Comparison of ENCODE assay signal across 8 cellular contexts in the genomic region with DNA sequence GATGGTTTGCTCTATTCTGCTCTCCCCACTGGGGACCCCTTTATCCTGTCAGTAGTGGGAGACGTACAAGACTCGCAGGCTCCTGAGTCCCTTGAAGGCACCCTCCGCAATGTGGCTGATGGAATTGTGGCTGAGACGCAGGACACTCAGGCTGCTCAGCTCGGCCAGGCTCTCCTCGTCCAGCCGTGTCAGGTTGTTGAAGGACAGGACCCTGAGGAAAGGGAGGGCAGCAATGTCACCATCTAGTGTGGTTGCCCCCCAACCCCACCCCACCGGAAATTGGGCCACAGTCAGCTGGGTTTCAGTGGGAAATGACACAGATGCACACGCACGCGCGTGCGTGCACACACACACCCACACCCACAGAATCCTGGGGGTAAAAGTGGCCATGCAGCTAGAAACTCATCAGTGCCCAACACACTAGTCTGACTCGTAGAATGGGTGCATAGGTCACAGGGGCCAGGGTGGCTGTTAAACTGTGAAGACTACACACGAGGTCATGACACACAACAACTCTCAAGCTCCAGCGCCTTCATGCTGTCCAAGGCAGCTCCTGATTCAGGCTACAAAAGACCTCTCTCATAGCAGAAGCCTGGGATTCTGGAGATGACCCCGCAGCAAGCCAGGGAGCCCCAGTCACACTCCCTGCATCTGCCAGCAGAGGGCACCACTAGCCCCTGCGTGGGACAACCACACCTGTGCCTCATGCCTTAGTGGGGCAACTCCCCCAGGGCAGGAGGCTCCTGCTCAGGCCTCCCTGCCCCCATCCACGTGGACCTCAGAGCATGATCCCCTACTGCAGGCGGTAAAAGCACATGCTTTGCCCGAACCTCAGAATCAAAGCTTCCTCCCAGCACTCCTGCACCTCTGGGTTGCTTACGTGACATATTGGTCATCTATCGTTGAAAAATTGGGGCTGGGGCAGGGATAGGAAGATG.
DNase-seq lines count a peak whose midpoint lies in the region; ATAC-seq, FAIRE-seq and TF ChIP-seq lines count a peak whose summit lies in the region.

No MANE protein-coding gene starts in this region.

- H3K4me3 ChIP-seq in SJCRH30 (no peak overlapping the region), heart left ventricle (no peak overlapping the region)

- H3K4me1 Mint-ChIP-seq in activated naive CD4-positive, alpha-beta T cell treated with anti-CD3 and anti-CD28 coated beads, Interleukin-2, amount 10 ng/mL, durations not matched to agents 7 days and 5 days = no peaks in the 10 kb centered on the region

- DNase-seq in GM12891 (ENCODE audit: insufficient read length, low spot score) (peak; percentile 89), SJCRH30 (peak; percentile 39 to 67), heart left ventricle (peak; percentile 71 to 87 (median 77)), renal cortical epithelial cell (ENCODE audit: low read depth) (peak; percentile 25), NCI-H226 (no peak)
- DNase-seq in activated naive CD4-positive, alpha-beta T cell treated with anti-CD3 and anti-CD28 coated beads, Interleukin-2, amount 10 ng/mL, durations not matched to agents 7 days and 5 days = peak; percentile 83

- peak; percentile 92 for TF ChIP-seq CTCF in 22Rv1 (IDR thresholded peaks at IDR 0.05)
- TF ChIP-seq CTCF in heart left ventricle (IDR thresholded peaks at IDR 0.05) = peak; percentile 89 to 96 (median 93)

- ATAC-seq in HG02870 (IDR thresholded peaks at IDR 0.05; ENCODE audit: unreplicated experiment) (peak; percentile 93), heart left ventricle (peak in 3 of 4 donors; percentile 48 to 57 (median 57))

- no peaks in the 10 kb centered on the region for H3K4me1 ChIP-seq in SJCRH30
- H3K4me1 ChIP-seq in heart left ventricle = peaks cover 4 to 90% (median 48%) of the 10 kb centered on the region in 12 donors

- H3K36me3 Mint-ChIP-seq in activated naive CD4-positive, alpha-beta T cell treated with anti-CD3 and anti-CD28 coated beads, Interleukin-2, amount 10 ng/mL, durations not matched to agents 7 days and 5 days = peaks cover 37% of the 10 kb centered on the region

- no peaks in the 10 kb centered on the region for H3K27me3 Mint-ChIP-seq in activated naive CD4-positive, alpha-beta T cell treated with anti-CD3 and anti-CD28 coated beads, Interleukin-2, amount 10 ng/mL, durations not matched to agents 7 days and 5 days

- H3K27ac Mint-ChIP-seq in activated naive CD4-positive, alpha-beta T cell treated with anti-CD3 and anti-CD28 coated beads, Interleukin-2, amount 10 ng/mL, durations not matched to agents 7 days and 5 days = no peak overlapping the region

- H3K36me3 ChIP-seq in SJCRH30 (no peaks in the 10 kb centered on the region), heart left ventricle (peaks cover 0 to 93% (median 62%) of the 10 kb centered on the region in 9 donors)

- TF ChIP-seq POLR2A in GM12891 (IDR thresholded peaks at IDR 0.05; ENCODE audit: low read depth, low read length) (no peak), heart left ventricle (IDR thresholded peaks at IDR 0.05) (no peak)

- FAIRE-seq in GM12891 (lab: Jason Lieb, UNC) = peak; percentile 84

- CTCF ChIA-PET in activated naive CD4-positive, alpha-beta T cell treated with anti-CD3 and anti-CD28 coated beads, Interleukin-2, amount 10 ng/mL, durations not matched to agents 7 days and 5 days (lab: Charles Lee) = interaction anchor here (0.7 to 5.0 kb wide), 38 partner anchors 10 to 423 kb away, joined by 3 to 46 read pairs (median 4); no protein-coding TSS in a partner anchor

- 64 to 73% (median 66%) methylated on average over 15 to 23 of the region's 23 CpGs for WGBS in heart left ventricle, 4 donors

- H3K27ac ChIP-seq in 22Rv1 (no peak overlapping the region), SJCRH30 (no peak overlapping the region), heart left ventricle (peak overlapping the region in 8 of 12 donors; percentile 24 to 82 (median 72))

- H3K27me3 ChIP-seq in SJCRH30 (no peaks in the 10 kb centered on the region), heart left ventricle (no peaks in the 10 kb centered on the region)

- no peaks in the 10 kb centered on the region for H3K9me3 Mint-ChIP-seq in activated naive CD4-positive, alpha-beta T cell treated with anti-CD3 and anti-CD28 coated beads, Interleukin-2, amount 10 ng/mL, durations not matched to agents 7 days and 5 days

- intact Hi-C loops in heart left ventricle (cut with DNase I) = loop anchor here (1.0 to 10.0 kb wide), 7 partner anchors 90 to 410 kb away; partner anchors contain the start of gene LRIG1 (in 6 of the 10)

- H3K4me3 Mint-ChIP-seq in activated naive CD4-positive, alpha-beta T cell treated with anti-CD3 and anti-CD28 coated beads, Interleukin-2, amount 10 ng/mL, durations not matched to agents 7 days and 5 days = no peak overlapping the region

- H3K9me3 ChIP-seq in SJCRH30 (replicated peaks) (no peaks in the 10 kb centered on the region), heart left ventricle (no peaks in the 10 kb centered on the region)

TF ChIP-seq in GM12891, 5 proteins besides CTCF, POLR2A, EP300 and RAD21:
- TF ChIP-seq POLR2AphosphoS5 (IDR thresholded peaks at IDR 0.05; ENCODE audit: low read depth, low read length) (no peak), TAF1 (IDR thresholded peaks at IDR 0.05; ENCODE audit: low read depth, low read length) (no peak), POU2F2 (IDR thresholded peaks at IDR 0.05; ENCODE audit: low read depth, low read length) (no peak), PAX5 (IDR thresholded peaks at IDR 0.05; ENCODE audit: insufficient read depth, low read length, severe bottlenecking) (peak; percentile 41), SPI1 (IDR thresholded peaks at IDR 0.05; ENCODE audit: low read depth, low read length) (no peak)

Comparison
In these comparisons a context has a peak if more than half of its experiments do, and no peak if none do; other contexts are left out.
1. H3K27ac ChIP-seq: peak in heart left ventricle (8 of 12); none in 22Rv1 (single experiment) and SJCRH30 (single experiment).